28 cellular contexts compared by ENCODE assay signal in genomic region chr3:66928252-66928651, GRCh38.
"Had no signal": no experiment of that assay in that cellular context is flagged by ENCODE, and none has a peak within 500 bp of the region (broad histone marks: within the 10 kb centered on the region; RNA-seq: fewer than 3 reads in every experiment).

No MANE protein-coding gene starts in this region.

- H3K4me1 ChIP-seq: stomach, suprapubic skin, testis, thyroid gland, tibial artery, tibial nerve, upper lobe of left lung, upper lobe of right lung, uterus, vagina had no signal

- H3K9me3 ChIP-seq: stomach, suprapubic skin, testis, thoracic aorta, thyroid gland, tibial artery, tibial nerve, transverse colon, upper lobe of left lung, upper lobe of right lung, uterus, vagina had no signal

- H3K27ac Mint-ChIP-seq: stimulated activated effector memory CD8-positive, alpha-beta T cell treated with anti-CD3 and anti-CD28 coated beads, Interleukin-12 subunit alpha, Interleukin-12 subunit beta, amount 100 ng/mL, for 72 hours; stimulated activated memory B cell treated with anti-CD40 and anti-IgM and Interleukin-4, amounts not matched to agents 10 μg/mL and 1 μg/mL and 100 μg/mL, for 72 hours; stimulated activated naive B cell treated with anti-CD40 and anti-IgM and Interleukin-4, amounts not matched to agents 10 μg/mL and 1 μg/mL and 100 μg/mL, for 72 hours; stimulated activated naive CD8-positive, alpha-beta T cell treated with anti-CD3 and anti-CD28 coated beads, Interleukin-15, amount 100 ng/mL, for 72 hours; stimulated activated naive CD8-positive, alpha-beta T cell treated with anti-CD3 and anti-CD28 coated beads, Interleukin-15, Interleukin-2, amounts not matched to agents 100 ng/mL and 50 ng/mL, for 24 hours; type B pancreatic cell had no signal

- H3K4me1 Mint-ChIP-seq: stimulated activated effector memory CD8-positive, alpha-beta T cell treated with anti-CD3 and anti-CD28 coated beads, Interleukin-12 subunit alpha, Interleukin-12 subunit beta, amount 100 ng/mL, for 72 hours; stimulated activated memory B cell treated with anti-CD40 and anti-IgM and Interleukin-4, amounts not matched to agents 10 μg/mL and 1 μg/mL and 100 μg/mL, for 72 hours; stimulated activated naive CD8-positive, alpha-beta T cell treated with anti-CD3 and anti-CD28 coated beads, Interleukin-15, amount 100 ng/mL, for 72 hours had no signal

- H3K36me3 Mint-ChIP-seq: stimulated activated effector memory CD8-positive, alpha-beta T cell treated with anti-CD3 and anti-CD28 coated beads, Interleukin-12 subunit alpha, Interleukin-12 subunit beta, amount 100 ng/mL, for 72 hours; stimulated activated memory B cell treated with anti-CD40 and anti-IgM and Interleukin-4, amounts not matched to agents 10 μg/mL and 1 μg/mL and 100 μg/mL, for 72 hours; stimulated activated naive B cell treated with anti-CD40 and anti-IgM and Interleukin-4, amounts not matched to agents 10 μg/mL and 1 μg/mL and 100 μg/mL, for 72 hours; type B pancreatic cell had no signal

- H3K27ac ChIP-seq: stomach, suprapubic skin, testis, thoracic aorta, thyroid gland, tibial artery, tibial nerve, transverse colon, upper lobe of left lung, upper lobe of right lung, uterus, vagina had no signal

- H3K27me3 ChIP-seq: stomach, suprapubic skin, testis, thyroid gland, tibial artery, tibial nerve, transverse colon, upper lobe of left lung, upper lobe of right lung, uterus, vagina had no signal

- ATAC-seq: stimulated activated effector memory CD8-positive, alpha-beta T cell treated with anti-CD3 and anti-CD28 coated beads, Interleukin-12 subunit alpha, Interleukin-12 subunit beta, amount 100 ng/mL, for 72 hours; stimulated activated memory B cell treated with anti-CD40 and anti-IgM and Interleukin-4, amounts not matched to agents 10 μg/mL and 1 μg/mL and 100 μg/mL, for 72 hours; stimulated activated naive CD8-positive, alpha-beta T cell treated with anti-CD3 and anti-CD28 coated beads, Interleukin-15, amount 100 ng/mL, for 72 hours; stimulated activated naive CD8-positive, alpha-beta T cell treated with anti-CD3 and anti-CD28 coated beads, Interleukin-15, Interleukin-2, amounts not matched to agents 100 U/mL and 50 U/mL, for 24 hours; upper lobe of right lung had no signal

- H3K4me3 ChIP-seq: stomach, suprapubic skin, testis, thoracic aorta, thyroid gland, tibial artery, tibial nerve, transverse colon, upper lobe of left lung, upper lobe of right lung, uterus, vagina had no signal

- H3K36me3 ChIP-seq: stomach, suprapubic skin, thoracic aorta, thyroid gland, tibial artery, tibial nerve, transverse colon, upper lobe of left lung, upper lobe of right lung, uterus, vagina had no signal

- H3K4me3 Mint-ChIP-seq: stimulated activated effector memory CD8-positive, alpha-beta T cell treated with anti-CD3 and anti-CD28 coated beads, Interleukin-12 subunit alpha, Interleukin-12 subunit beta, amount 100 ng/mL, for 72 hours; stimulated activated memory B cell treated with anti-CD40 and anti-IgM and Interleukin-4, amounts not matched to agents 10 μg/mL and 1 μg/mL and 100 μg/mL, for 72 hours; stimulated activated naive B cell treated with anti-CD40 and anti-IgM and Interleukin-4, amounts not matched to agents 10 μg/mL and 1 μg/mL and 100 μg/mL, for 72 hours; stimulated activated naive CD8-positive, alpha-beta T cell treated with anti-CD3 and anti-CD28 coated beads, Interleukin-15, amount 100 ng/mL, for 72 hours; stimulated activated naive CD8-positive, alpha-beta T cell treated with anti-CD3 and anti-CD28 coated beads, Interleukin-15, Interleukin-2, amounts not matched to agents 100 ng/mL and 50 ng/mL, for 24 hours; type B pancreatic cell had no signal

- DNase-seq: stimulated activated CD4-positive, alpha-beta T cell treated with anti-CD3 and anti-CD28 coated beads, Interleukin-2, amount 100 ng/mL, for 48 hours; stimulated activated CD4-positive, alpha-beta T cell treated with anti-CD3 and anti-CD28 coated beads, Interleukin-4, amount 100 ng/mL, for 1 hour; stimulated activated CD4-positive, alpha-beta T cell treated with anti-CD3 and anti-CD28 coated beads, Interleukin-4, amount 100 ng/mL, for 24 hours; stimulated activated CD4-positive, alpha-beta T cell treated with anti-CD3 and anti-CD28 coated beads, Interleukin-4, amount 100 ng/mL, for 4 hours; stimulated activated CD8-positive, alpha-beta memory T cell treated with anti-CD3 and anti-CD28 coated beads, Interleukin-4, amount 100 ng/mL, for 48 hours; stimulated activated naive B cell treated with anti-CD40 and anti-IgM and Interleukin-4, amounts not matched to agents 10 μg/mL and 1 μg/mL and 100 μg/mL, for 72 hours; stimulated activated naive CD4-positive, alpha-beta T cell; stimulated activated naive CD4-positive, alpha-beta T cell treated with Interleukin-2 at 50 U/mL for 16 hours; stimulated activated naive CD8-positive, alpha-beta T cell treated with anti-CD3 and anti-CD28 coated beads, Interleukin-15, amount 100 ng/mL, for 72 hours; stimulated activated naive CD8-positive, alpha-beta T cell treated with anti-CD3 and anti-CD28 coated beads, Interleukin-15, Interleukin-2, amounts not matched to agents 100 U/mL and 50 U/mL, for 24 hours; stomach; substantia nigra; testis; thyroid gland; tibial artery; transverse colon; trophoblast cell; upper lobe of left lung; upper lobe of right lung; uterus had no signal
